In the genomic region with DNA sequence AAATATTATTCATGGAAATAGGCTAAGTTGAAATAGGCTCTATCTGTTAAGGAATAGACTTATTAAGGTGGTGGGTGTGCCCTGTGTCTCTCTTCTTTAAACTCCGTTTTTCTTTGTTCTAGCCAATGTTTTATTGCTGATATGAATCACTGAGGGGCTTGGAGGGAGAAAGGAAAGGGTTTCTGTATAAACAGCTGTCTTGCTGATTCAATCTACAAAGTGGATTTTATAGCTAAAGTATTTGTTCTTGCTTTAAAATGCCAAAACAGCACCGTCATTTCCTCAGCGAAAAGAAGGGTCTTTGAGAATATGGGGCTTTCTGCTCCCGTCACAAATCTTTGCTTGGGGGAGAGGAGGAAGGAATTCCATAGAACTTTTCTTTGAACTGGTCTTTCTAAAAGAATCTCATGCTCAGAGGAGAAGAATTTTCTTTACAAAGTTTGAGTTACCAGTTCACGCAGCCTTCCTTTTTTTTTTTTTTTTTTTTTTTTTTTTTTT, we compare ENCODE assay signal across 10 cellular contexts. TPM values are rescaled to one million over a fixed set of nuclear protein-coding genes. Genes with fewer than 3 reads are reported as not detected.
DNase-seq lines count a peak whose midpoint lies in the region; ATAC-seq and TF ChIP-seq lines count a peak whose summit lies in the region.
"Had no signal": no experiment of that assay in that cellular context is flagged by ENCODE, and none has a peak within 500 bp of the region (broad histone marks: within the 10 kb centered on the region; RNA-seq: fewer than 3 reads in every experiment).

No MANE protein-coding gene starts in this region.

- no peak for DNase-seq in left ventricle myocardium inferior
- DNase-seq in Right ventricle myocardium superior: no peak
- no peak for DNase-seq in SK-N-MC (ENCODE audit: low read depth, low spot score)
- no peak for DNase-seq in glutamatergic neuron
- DNase-seq in stimulated activated CD4-positive, alpha-beta T cell treated with anti-CD3 and anti-CD28 coated beads, Interleukin-2, amount 100 ng/mL, for 24 hours: no peak
- DNase-seq in esophagus squamous epithelium (lab: John Stamatoyannopoulos, UW): no peak
- DNase-seq in CD8-positive, alpha-beta memory T cell: no peak
- DNase-seq: ovary had no signal

- H3K27ac Mint-ChIP-seq in glutamatergic neuron (ENCODE audit: unreplicated experiment): peak overlapping the region; percentile 93
- H3K27ac Mint-ChIP-seq in CD8-positive, alpha-beta memory T cell: no peak overlapping the region

- H3K9me3 ChIP-seq in left ventricle myocardium inferior (replicated peaks) (peaks cover 6% of the 10 kb centered on the region), SK-N-MC (ENCODE audit: low read depth, low read length) (no peaks in the 10 kb centered on the region), esophagus squamous epithelium (no peaks in the 10 kb centered on the region)
- H3K9me3 ChIP-seq in CD8-positive, alpha-beta memory T cell (ENCODE audit: low read length): no peaks in the 10 kb centered on the region
- H3K9me3 ChIP-seq: ovary had no signal

- H3K36me3 ChIP-seq in left ventricle myocardium inferior (peaks cover 17% of the 10 kb centered on the region), SK-N-MC (ENCODE audit: insufficient read depth, low read length) (peaks cover 16% of the 10 kb centered on the region), esophagus squamous epithelium (peaks cover 0 to 46% (median 0%) of the 10 kb centered on the region in 3 donors)
- H3K36me3 ChIP-seq in CD8-positive, alpha-beta memory T cell (ENCODE audit: insufficient read depth, low read length): peaks cover 9% of the 10 kb centered on the region
- H3K36me3 ChIP-seq: ovary had no signal

- no peak overlapping the region for H3K9ac ChIP-seq in SK-N-MC (ENCODE audit: insufficient read length)

- H3K27ac ChIP-seq in left ventricle myocardium inferior (replicated peaks) (peak overlapping the region; percentile 48), SK-N-MC (peak overlapping the region; percentile 79), esophagus squamous epithelium (no peak overlapping the region)
- H3K27ac ChIP-seq in CD8-positive, alpha-beta memory T cell (ENCODE audit: low read depth, low read length): no peak overlapping the region
- H3K27ac ChIP-seq: ovary had no signal

- H3K4me1 ChIP-seq in left ventricle myocardium inferior: peaks cover 34% of the 10 kb centered on the region
- H3K4me1 ChIP-seq in esophagus squamous epithelium: peaks cover 0 to 9% (median 5%) of the 10 kb centered on the region in 3 donors
- no peaks in the 10 kb centered on the region for H3K4me1 ChIP-seq in CD8-positive, alpha-beta memory T cell (ENCODE audit: insufficient read depth, low read length)

- H3K27me3 ChIP-seq in left ventricle myocardium inferior (ENCODE audit: low read depth) (no peaks in the 10 kb centered on the region), esophagus squamous epithelium (no peaks in the 10 kb centered on the region)
- H3K27me3 ChIP-seq in CD8-positive, alpha-beta memory T cell (ENCODE audit: insufficient read depth, low read length, poor library complexity, severe bottlenecking): no peaks in the 10 kb centered on the region
- H3K27me3 ChIP-seq: heart right ventricle, ovary had no signal

- peaks cover 34% of the 10 kb centered on the region for H3K4me1 Mint-ChIP-seq in glutamatergic neuron (ENCODE audit: low read depth, unreplicated experiment)
- H3K4me1 Mint-ChIP-seq in CD8-positive, alpha-beta memory T cell: peaks cover 24 to 60% (median 56%) of the 10 kb centered on the region in 3 donors

- CTCF ChIA-PET in CD8-positive, alpha-beta memory T cell (lab: Charles Lee): interaction anchor here (1.4 kb wide), 1 partner anchor 52 kb away, joined by 4 read pairs; no protein-coding TSS in a partner anchor

- H3K27me3 Mint-ChIP-seq in glutamatergic neuron (ENCODE audit: unreplicated experiment): peaks cover 4% of the 10 kb centered on the region
- H3K27me3 Mint-ChIP-seq in CD8-positive, alpha-beta memory T cell: no peaks in the 10 kb centered on the region

- TF ChIP-seq CTCF in left ventricle myocardium inferior (IDR thresholded peaks at IDR 0.05; ENCODE audit: borderline replicate concordance): no peak
- TF ChIP-seq CTCF in glutamatergic neuron (IDR thresholded peaks at IDR 0.05; ENCODE audit: partially characterized antibody, unreplicated experiment): no peak
- TF ChIP-seq CTCF in esophagus squamous epithelium (IDR thresholded peaks at IDR 0.05): no peak

- peaks cover 28% of the 10 kb centered on the region for H3K36me3 Mint-ChIP-seq in glutamatergic neuron (ENCODE audit: unreplicated experiment)
- peaks cover 25 to 73% (median 34%) of the 10 kb centered on the region in 3 donors for H3K36me3 Mint-ChIP-seq in CD8-positive, alpha-beta memory T cell

- H3K4me3 Mint-ChIP-seq in glutamatergic neuron (ENCODE audit: unreplicated experiment): peak overlapping the region; percentile 23
- H3K4me3 Mint-ChIP-seq in CD8-positive, alpha-beta memory T cell: no peak overlapping the region

- no peak for TF ChIP-seq POLR2A in esophagus squamous epithelium (IDR thresholded peaks at IDR 0.05)

- intact Hi-C loops in left ventricle myocardium inferior (cut with micrococcal nuclease): no loop called here
- intact Hi-C loops in Right ventricle myocardium superior (cut with DNase I): no loop called here
- intact Hi-C loops in esophagus squamous epithelium (cut with DNase I): no loop called here

- H3K4me3 ChIP-seq in left ventricle myocardium inferior (no peak overlapping the region), SK-N-MC (peak overlapping the region; percentile 40), esophagus squamous epithelium (no peak overlapping the region)
- no peak overlapping the region for H3K4me3 ChIP-seq in CD8-positive, alpha-beta memory T cell (ENCODE audit: low read length)
- H3K4me3 ChIP-seq: heart right ventricle, ovary had no signal

- 51 to 54% methylated on average over 5 of the region's 5 CpGs for WGBS in esophagus squamous epithelium, 2 donors

- no peak for ATAC-seq in Right ventricle myocardium superior (ENCODE audit: poor library complexity)
- no peak for ATAC-seq in HG02623 (IDR thresholded peaks at IDR 0.05; ENCODE audit: unreplicated experiment)

- H3K9me3 Mint-ChIP-seq in glutamatergic neuron (ENCODE audit: unreplicated experiment): peaks cover 12% of the 10 kb centered on the region
- H3K9me3 Mint-ChIP-seq in CD8-positive, alpha-beta memory T cell: no peaks in the 10 kb centered on the region

- POLR2A ChIA-PET in CD8-positive, alpha-beta memory T cell (lab: Charles Lee): no interaction called here

RNA-seq across cellular contexts. Expression of a gene that starts 39.3 kb away (rescaled TPM):
- total RNA-seq in left ventricle myocardium inferior: 118 TPM
- total RNA-seq in Right ventricle myocardium superior: 110 TPM
- 141 TPM for total RNA-seq in glutamatergic neuron (ENCODE audit: unreplicated experiment)
- total RNA-seq in esophagus squamous epithelium: 10 to 100 TPM; 15.9 to 22.9 (median 17.0) TPM
- 10 to 100 TPM; 57.1 to 58.0 TPM for total RNA-seq in CD8-positive, alpha-beta memory T cell
- 2.3 TPM for polyA plus RNA-seq in CD8-positive, alpha-beta memory T cell

Comparison
In these comparisons a context has a peak if more than half of its experiments do, and no peak if none do; other contexts are left out.
1. H3K27ac ChIP-seq: peak in left ventricle myocardium inferior (single experiment) and SK-N-MC (single experiment); none in esophagus squamous epithelium (0 of 4) and CD8-positive, alpha-beta memory T cell (single experiment).